In genomic region chr1:59018446-59018845, GRCh38 we compare ENCODE assay signal across 1 cellular context.
TF ChIP-seq lines count a peak whose summit lies in the region.

No MANE protein-coding gene starts in this region.

TF ChIP-seq in IMR-90, 13 proteins besides CTCF, POLR2A, EP300 and RAD21:
- TF ChIP-seq MAZ (IDR thresholded peaks at IDR 0.05; ENCODE audit: borderline replicate concordance, low read depth, low read length) (no peak), MXI1 (IDR thresholded peaks at IDR 0.05; ENCODE audit: borderline replicate concordance, low read depth, low read length) (no peak), CEBPB (IDR thresholded peaks at IDR 0.05; ENCODE audit: low read depth, low read length) (no peak), MAFK (IDR thresholded peaks at IDR 0.05; ENCODE audit: low read depth, low read length) (no peak)
TF ChIP-seq in IMR-90: peak in this region for 0.
